ENCODE assay signal across 25 cellular contexts in the genomic region with DNA sequence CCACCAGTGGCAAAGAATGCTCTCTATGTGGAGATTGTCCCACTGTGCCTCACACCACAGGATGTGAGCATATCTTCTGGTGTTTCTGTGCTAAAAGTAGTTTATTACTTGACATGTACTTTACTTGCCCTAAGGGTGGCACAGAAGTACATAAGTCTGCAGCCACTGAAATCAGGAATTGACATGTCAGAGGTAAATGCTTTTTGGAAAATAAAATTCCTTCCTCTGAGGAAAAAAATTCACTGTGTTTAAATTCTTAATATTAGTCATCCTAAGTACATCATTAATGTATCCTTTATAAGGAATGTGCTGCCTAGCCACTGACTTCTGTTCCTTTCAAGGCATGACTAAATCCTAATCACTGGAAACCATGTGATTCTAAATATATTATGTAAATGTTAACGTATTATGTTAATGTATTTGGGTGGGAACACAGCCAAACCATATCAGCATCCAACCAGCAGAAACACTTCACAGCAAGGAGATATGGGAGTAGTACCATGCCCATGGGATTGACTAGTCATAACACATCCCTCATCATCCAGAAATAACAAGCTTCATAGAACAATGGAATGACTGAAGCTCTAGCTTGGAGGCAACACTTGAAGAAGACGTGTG.
DNase-seq lines count a peak whose midpoint lies in the region; ATAC-seq and TF ChIP-seq lines count a peak whose summit lies in the region.
"Had no signal": no experiment of that assay in that cellular context is flagged by ENCODE, and none has a peak within 500 bp of the region (broad histone marks: within the 10 kb centered on the region; RNA-seq: fewer than 3 reads in every experiment).

No MANE protein-coding gene starts in this region.

- H3K36me3 ChIP-seq in MG63: no peaks in the 10 kb centered on the region
- H3K36me3 ChIP-seq: gastrocnemius medialis, right lobe of liver, thoracic aorta had no signal

- no peak overlapping the region for H3K27ac Mint-ChIP-seq in activated T-cell treated with anti-CD3 and anti-CD28 coated beads, Interleukin-2, amount 50 U/mL, for 24 hours
- H3K27ac Mint-ChIP-seq: activated CD4-positive, alpha-beta T cell treated with anti-CD3 and anti-CD28 coated beads, Interleukin-2, amount 10 ng/mL, durations not matched to agents 24 days and 14 days; activated naive CD4-positive, alpha-beta T cell treated with anti-CD3 and anti-CD28 coated beads, Interleukin-2, amount 10 ng/mL, durations not matched to agents 7 days and 5 days; T-helper 1 cell treated with Interleukin-12 subunit alpha and Interleukin-12 subunit beta and Interleukin-4 antibody, amounts not matched to agents 30 μg/mL and 1 μg/mL, for 36 hours had no signal

- TF ChIP-seq CTCF in fibroblast of mammary gland (conservative IDR thresholded peaks at IDR 0.05; ENCODE audit: control insufficient read depth, insufficient read depth, low read depth, low read length): no peak

- peaks cover 6% of the 10 kb centered on the region for H3K9me3 Mint-ChIP-seq in activated T-cell treated with anti-CD3 and anti-CD28 coated beads, Interleukin-2, amount 50 U/mL, for 24 hours
- H3K9me3 Mint-ChIP-seq: activated CD4-positive, alpha-beta T cell treated with anti-CD3 and anti-CD28 coated beads, Interleukin-2, amount 10 ng/mL, durations not matched to agents 24 days and 14 days; activated naive CD4-positive, alpha-beta T cell treated with anti-CD3 and anti-CD28 coated beads, Interleukin-2, amount 10 ng/mL, durations not matched to agents 7 days and 5 days had no signal

- no peaks in the 10 kb centered on the region for H3K27me3 ChIP-seq in MG63
- H3K27me3 ChIP-seq: dorsolateral prefrontal cortex, gastrocnemius medialis, right lobe of liver had no signal

- ATAC-seq in HG03439 (IDR thresholded peaks at IDR 0.05; ENCODE audit: unreplicated experiment): no peak
- ATAC-seq: gastrocnemius medialis, Panc1, right lobe of liver had no signal

- H3K9me3 ChIP-seq in MG63: no peaks in the 10 kb centered on the region
- H3K9me3 ChIP-seq: gastrocnemius medialis, right lobe of liver, thoracic aorta had no signal

- DNase-seq in MG63 (peak; percentile 4), T1000 (lab: John Stamatoyannopoulos, UW) (peak; percentile 47), fibroblast of mammary gland (ENCODE audit: low read depth) (peak; percentile 82), renal cortical epithelial cell (ENCODE audit: low read depth) (peak; percentile 90), NCI-H2227 treated with DMSO at 0.1 percent for 48 hours (lab: John Stamatoyannopoulos, UW) (no peak)
- DNase-seq in activated T-cell treated with anti-CD3 and anti-CD28 coated beads, Interleukin-2, amount 50 U/mL, for 24 hours: no peak
- DNase-seq: activated CD4-positive, alpha-beta T cell treated with anti-CD3 and anti-CD28 coated beads, Interleukin-2, amount 10 ng/mL, durations not matched to agents 24 days and 14 days; activated naive CD4-positive, alpha-beta T cell treated with anti-CD3 and anti-CD28 coated beads, Interleukin-2, amount 10 ng/mL, durations not matched to agents 7 days and 5 days; amniotic stem cell; central memory CD4-positive, alpha-beta T cell; dorsolateral prefrontal cortex; gastrocnemius medialis; islet precursor cell; NCI-H1092 treated with DMSO at 0.1 percent for 48 hours; NCI-H1930; NCI-H446 treated with DMSO at 0.1 percent for 48 hours; right lobe of liver; stimulated activated CD4-positive, alpha-beta T cell treated with anti-CD3 and anti-CD28 coated beads, Interleukin-4, amount 100 ng/mL, for 4 hours; stimulated activated naive CD4-positive, alpha-beta T cell had no signal

- H3K4me3 Mint-ChIP-seq in activated T-cell treated with anti-CD3 and anti-CD28 coated beads, Interleukin-2, amount 50 U/mL, for 24 hours: no peak overlapping the region
- H3K4me3 Mint-ChIP-seq: activated CD4-positive, alpha-beta T cell treated with anti-CD3 and anti-CD28 coated beads, Interleukin-2, amount 10 ng/mL, durations not matched to agents 24 days and 14 days; activated naive CD4-positive, alpha-beta T cell treated with anti-CD3 and anti-CD28 coated beads, Interleukin-2, amount 10 ng/mL, durations not matched to agents 7 days and 5 days; neural crest cell; T-helper 1 cell treated with Interleukin-12 subunit alpha and Interleukin-12 subunit beta and Interleukin-4 antibody, amounts not matched to agents 30 μg/mL and 1 μg/mL, for 36 hours had no signal

- H3K4me3 ChIP-seq in MG63 (no peak overlapping the region), fibroblast of mammary gland (ENCODE audit: control insufficient read depth, low read depth, low read length) (no peak overlapping the region)
- H3K4me3 ChIP-seq: dorsolateral prefrontal cortex, gastrocnemius medialis, lung, right lobe of liver, thoracic aorta had no signal

- H3K27me3 Mint-ChIP-seq in activated T-cell treated with anti-CD3 and anti-CD28 coated beads, Interleukin-2, amount 50 U/mL, for 24 hours: no peaks in the 10 kb centered on the region
- H3K27me3 Mint-ChIP-seq: activated CD4-positive, alpha-beta T cell treated with anti-CD3 and anti-CD28 coated beads, Interleukin-2, amount 10 ng/mL, durations not matched to agents 24 days and 14 days; activated naive CD4-positive, alpha-beta T cell treated with anti-CD3 and anti-CD28 coated beads, Interleukin-2, amount 10 ng/mL, durations not matched to agents 7 days and 5 days had no signal

- H3K36me3 Mint-ChIP-seq in activated T-cell treated with anti-CD3 and anti-CD28 coated beads, Interleukin-2, amount 50 U/mL, for 24 hours (ENCODE audit: low read depth): no peaks in the 10 kb centered on the region
- H3K36me3 Mint-ChIP-seq: activated naive CD4-positive, alpha-beta T cell treated with anti-CD3 and anti-CD28 coated beads, Interleukin-2, amount 10 ng/mL, durations not matched to agents 7 days and 5 days had no signal

- no peaks in the 10 kb centered on the region for H3K4me1 Mint-ChIP-seq in activated T-cell treated with anti-CD3 and anti-CD28 coated beads, Interleukin-2, amount 50 U/mL, for 24 hours (ENCODE audit: low read depth)
- H3K4me1 Mint-ChIP-seq: activated CD4-positive, alpha-beta T cell treated with anti-CD3 and anti-CD28 coated beads, Interleukin-2, amount 10 ng/mL, durations not matched to agents 24 days and 14 days; activated naive CD4-positive, alpha-beta T cell treated with anti-CD3 and anti-CD28 coated beads, Interleukin-2, amount 10 ng/mL, durations not matched to agents 7 days and 5 days; neural crest cell had no signal

Comparison
In these comparisons a context has a peak if more than half of its experiments do, and no peak if none do; other contexts are left out.
1. DNase-seq: peak in MG63 (single experiment), T1000 (single experiment), fibroblast of mammary gland (single experiment) and renal cortical epithelial cell (single experiment); none in activated T-cell treated with anti-CD3 and anti-CD28 coated beads, Interleukin-2, amount 50 U/mL, for 24 hours (single experiment) and NCI-H2227 treated with DMSO at 0.1 percent for 48 hours (single experiment).